8 cellular contexts compared by ENCODE assay signal in genomic region chr17:83203073-83203471, GRCh38.
A peak's percentile ranks its signal among the peaks of the same experiment; 100 is the strongest.
DNase-seq lines count a peak whose midpoint lies in the region; ATAC-seq and TF ChIP-seq lines count a peak whose summit lies in the region.

No MANE protein-coding gene starts in this region.

- peaks cover 4% of the 10 kb centered on the region; the same call in 1 of the 2 replicates for H3K9me3 Mint-ChIP-seq in HFFc6
- H3K9me3 Mint-ChIP-seq in activated T-cell treated with anti-CD3 and anti-CD28 coated beads, Interleukin-2, amount 50 U/mL, for 72 hours = no peaks in the 10 kb centered on the region

- H2AFZ ChIP-seq in smooth muscle cell (ENCODE audit: low read depth) = no peak overlapping the region

- no peaks in the 10 kb centered on the region for H3K9me3 ChIP-seq in right cardiac atrium (ENCODE audit: control insufficient read depth, low read length)
- H3K9me3 ChIP-seq in smooth muscle cell (replicated peaks; ENCODE audit: low read depth) = no peaks in the 10 kb centered on the region

- H3K4me1 Mint-ChIP-seq in HFFc6 (ENCODE audit: low read depth) = peaks cover 58% of the 10 kb centered on the region
- peaks cover 67% of the 10 kb centered on the region for H3K4me1 Mint-ChIP-seq in activated T-cell treated with anti-CD3 and anti-CD28 coated beads, Interleukin-2, amount 50 U/mL, for 72 hours (ENCODE audit: low read depth)

- no peaks in the 10 kb centered on the region for H3K36me3 ChIP-seq in smooth muscle cell (ENCODE audit: low read depth)

- no peak for ATAC-seq in activated T-cell treated with anti-CD3 and anti-CD28 coated beads, Interleukin-2, amount 50 U/mL, for 72 hours (replicated peaks in 1 of 2)
- ATAC-seq in right cardiac atrium (peak; percentile 62 to 78), GM21381 (IDR thresholded peaks at IDR 0.05; ENCODE audit: unreplicated experiment) (no peak), HG02610 (IDR thresholded peaks at IDR 0.05; ENCODE audit: unreplicated experiment) (no peak)

- H3K27me3 ChIP-seq in right cardiac atrium (ENCODE audit: control insufficient read depth, insufficient read depth) = no peaks in the 10 kb centered on the region
- H3K27me3 ChIP-seq in smooth muscle cell (ENCODE audit: low read depth) = no peaks in the 10 kb centered on the region

- H3K4me3 Mint-ChIP-seq in HFFc6 = peak overlapping the region; percentile 53; the same call in 1 of the 2 replicates
- H3K4me3 Mint-ChIP-seq in activated T-cell treated with anti-CD3 and anti-CD28 coated beads, Interleukin-2, amount 50 U/mL, for 72 hours = no peak overlapping the region

- H3K27ac ChIP-seq in right cardiac atrium (ENCODE audit: low read length) (no peak overlapping the region), smooth muscle cell (ENCODE audit: low read depth) (peak overlapping the region; percentile 85)

- intact Hi-C loops in right cardiac atrium (cut with DNase I) = no loop called here

- H3K27me3 Mint-ChIP-seq in HFFc6 (ENCODE audit: insufficient read depth) = peaks cover 2% of the 10 kb centered on the region; the same call in 1 of the 2 replicates
- H3K27me3 Mint-ChIP-seq in activated T-cell treated with anti-CD3 and anti-CD28 coated beads, Interleukin-2, amount 50 U/mL, for 72 hours (ENCODE audit: low read depth) = no peaks in the 10 kb centered on the region

- H3K27ac Mint-ChIP-seq in HFFc6 = peak overlapping the region; percentile 96
- H3K27ac Mint-ChIP-seq in activated T-cell treated with anti-CD3 and anti-CD28 coated beads, Interleukin-2, amount 50 U/mL, for 72 hours = peak overlapping the region; percentile 64

- H3F3A ChIP-seq in smooth muscle cell (ENCODE audit: low read depth) = peaks cover 7% of the 10 kb centered on the region

- TF ChIP-seq CTCF in HFFc6 (IDR thresholded peaks at IDR 0.05) = no peak
- no peak for TF ChIP-seq CTCF in smooth muscle cell (IDR thresholded peaks at IDR 0.05; ENCODE audit: borderline replicate concordance, insufficient read depth, poor library complexity, severe bottlenecking)

- DNase-seq in HFFc6 = peak; percentile 97
- peak in 1 of 2 donors; percentile 39 for DNase-seq in activated T-cell treated with anti-CD3 and anti-CD28 coated beads, Interleukin-2, amount 50 U/mL, for 72 hours
- DNase-seq in right cardiac atrium = peak; percentile 77 to 85 (median 79)
- DNase-seq in smooth muscle cell (lab: John Stamatoyannopoulos, UW; ENCODE audit: unreplicated experiment) = no peak
- DNase-seq in UCSD-AML1 (lab: John Stamatoyannopoulos, UW; ENCODE audit: unreplicated experiment) = no peak
- no peak for DNase-seq in NAMALWA (ENCODE audit: low spot score)

- H4K20me1 ChIP-seq in smooth muscle cell (ENCODE audit: low read depth) = no peaks in the 10 kb centered on the region

- H3K79me2 ChIP-seq in smooth muscle cell (ENCODE audit: low read depth) = no peaks in the 10 kb centered on the region

- H3K4me1 ChIP-seq in right cardiac atrium (ENCODE audit: control insufficient read depth, insufficient read depth, low read length) (peaks cover 6% of the 10 kb centered on the region), smooth muscle cell (ENCODE audit: low read depth) (no peaks in the 10 kb centered on the region)

- peak overlapping the region; percentile 62 for H3K9ac ChIP-seq in smooth muscle cell (ENCODE audit: low read depth)

- no peak overlapping the region for H3K4me3 ChIP-seq in right cardiac atrium (ENCODE audit: low read length)
- H3K4me3 ChIP-seq in smooth muscle cell = no peak overlapping the region

- H3K4me2 ChIP-seq in smooth muscle cell = peak overlapping the region; percentile 47

- 60% methylated on average over 9 of the region's 9 CpGs for WGBS in right cardiac atrium
- 56% methylated on average over 9 of the region's 9 CpGs for WGBS in smooth muscle cell (ENCODE audit: low lambda C conversion rate)

- no peaks in the 10 kb centered on the region for H3K36me3 Mint-ChIP-seq in HFFc6 (ENCODE audit: low read depth)
- no peaks in the 10 kb centered on the region for H3K36me3 Mint-ChIP-seq in activated T-cell treated with anti-CD3 and anti-CD28 coated beads, Interleukin-2, amount 50 U/mL, for 72 hours (ENCODE audit: insufficient read depth in 2 of 2)

Comparison
In these comparisons a context has a peak if more than half of its experiments do, and no peak if none do; other contexts are left out.
1. DNase-seq: peak in HFFc6 (single experiment) and right cardiac atrium (3 of 3); none in smooth muscle cell (single experiment), UCSD-AML1 (single experiment) and NAMALWA (single experiment).
2. ATAC-seq: peak in right cardiac atrium (2 of 2); none in activated T-cell treated with anti-CD3 and anti-CD28 coated beads, Interleukin-2, amount 50 U/mL, for 72 hours (0 of 2), GM21381 (single experiment) and HG02610 (single experiment).